ENCODE assay signal across 9 cellular contexts in genomic region chr11:8593455-8593854, GRCh38. TPM values are rescaled to one million over a fixed set of nuclear protein-coding genes. Genes with fewer than 3 reads are reported as not detected.
DNase-seq lines count a peak whose midpoint lies in the region; ATAC-seq, FAIRE-seq and TF ChIP-seq lines count a peak whose summit lies in the region.
"Had no signal": no experiment of that assay in that cellular context is flagged by ENCODE, and none has a peak within 500 bp of the region (broad histone marks: within the 10 kb centered on the region; RNA-seq: fewer than 3 reads in every experiment).

No MANE protein-coding gene starts in this region.

- peak; percentile 47 for DNase-seq in DMS53 (lab: John Stamatoyannopoulos, UW)
- DNase-seq in DMS53 treated with DMSO at 0.1 percent for 48 hours (lab: John Stamatoyannopoulos, UW; ENCODE audit: unreplicated experiment): no peak
- DNase-seq in bronchial epithelial cell (ENCODE audit: low read depth): no peak
- DNase-seq in DMS79 (lab: John Stamatoyannopoulos, UW): no peak
- DNase-seq in A172 (ENCODE audit: low spot score): no peak
- no peak for DNase-seq in foreskin melanocyte

- H3K36me3 ChIP-seq in bronchial epithelial cell (ENCODE audit: control insufficient read depth, insufficient read depth, low read length) (no peaks in the 10 kb centered on the region), muscle layer of duodenum (ENCODE audit: control insufficient read depth in 1 of 2, insufficient read depth in 2 of 2, low read length in 2 of 2) (no peaks in the 10 kb centered on the region)

- H3K4me3 ChIP-seq in bronchial epithelial cell (ENCODE audit: low read depth, low read length): peak overlapping the region; percentile 51
- peak overlapping the region; percentile 60 to 84 for H3K4me3 ChIP-seq in muscle layer of duodenum (ENCODE audit: low read depth in 1 of 2, low read length in 2 of 2)

- peaks cover 0 to 9% of the 10 kb centered on the region in 2 donors for H3K4me1 ChIP-seq in muscle layer of duodenum (ENCODE audit: control insufficient read depth in 1 of 2, insufficient read depth in 2 of 2, low read length in 2 of 2)

- H3K27ac ChIP-seq in muscle layer of duodenum (ENCODE audit: low read length): no peak overlapping the region
- H3K27ac ChIP-seq: 22Rv1 had no signal

- no peak for FAIRE-seq in bronchial epithelial cell (lab: Jason Lieb, UNC)

- no peak for TF ChIP-seq CTCF in bronchial epithelial cell (IDR thresholded peaks at IDR 0.05; ENCODE audit: insufficient read depth, low read length, severe bottlenecking)

- H3K9me3 ChIP-seq in muscle layer of duodenum (ENCODE audit: control insufficient read depth in 1 of 2, low read length in 2 of 2): no peaks in the 10 kb centered on the region

- ATAC-seq in HG03108 (IDR thresholded peaks at IDR 0.05; ENCODE audit: unreplicated experiment): peak; percentile 10

- no peaks in the 10 kb centered on the region for H3K27me3 ChIP-seq in bronchial epithelial cell (ENCODE audit: control insufficient read depth, insufficient read depth, low read length)
- no peaks in the 10 kb centered on the region for H3K27me3 ChIP-seq in muscle layer of duodenum (ENCODE audit: low read depth, low read length)

RNA-seq across cellular contexts. Expression of gene STK33, which starts 0.6 kb away (rescaled TPM):
- total RNA-seq in bronchial epithelial cell: 0.53 and 0.77 TPM in 2 replicates
- 17.2 and 31.3 TPM in 2 replicates for total RNA-seq in A172 (2014; rRNA removed; shearing (Covaris generic))

Comparison
In these comparisons a context has a peak if more than half of its experiments do, and no peak if none do; other contexts are left out.
1. RNA of gene STK33, which starts 0.6 kb away (total RNA-seq): 17.2 to 31.3 TPM in A172; 0.53 to 0.77 TPM in bronchial epithelial cell; every median in the first group is over 10 times any median in the second.